ENCODE assay signal across 8 cellular contexts in the genomic region with DNA sequence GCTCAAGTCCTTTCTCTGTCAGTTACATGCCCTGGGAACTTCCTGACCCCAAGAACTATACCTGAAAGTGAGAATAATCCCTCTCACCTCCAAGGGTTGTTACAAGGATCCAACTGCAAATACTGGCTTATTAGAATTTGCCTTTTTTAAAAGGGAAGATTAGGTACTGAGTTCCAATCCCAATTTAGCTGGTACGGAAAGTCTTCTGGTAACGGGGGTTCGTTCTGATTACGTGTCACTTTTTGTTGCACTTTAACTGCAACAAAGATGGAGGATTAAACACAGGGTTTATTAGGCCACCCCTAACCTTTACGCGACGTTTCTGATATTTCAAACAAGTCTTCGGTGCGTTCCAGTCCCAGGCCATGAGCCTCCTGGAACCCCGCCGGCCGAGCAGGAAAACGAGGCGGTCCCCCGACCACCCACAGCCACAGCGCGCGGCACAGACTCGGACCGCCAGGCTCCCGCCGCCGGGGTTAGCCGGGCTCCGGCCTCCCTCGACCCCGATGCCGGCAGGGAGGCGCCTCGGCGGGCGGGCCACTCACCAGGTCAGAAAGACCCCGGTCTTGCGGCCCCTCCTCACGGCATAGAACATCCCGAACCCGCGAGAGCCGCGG. TPM values are rescaled to one million over a fixed set of nuclear protein-coding genes. Genes with fewer than 3 reads are reported as not detected.
DNase-seq lines count a peak whose midpoint lies in the region; ATAC-seq, FAIRE-seq and TF ChIP-seq lines count a peak whose summit lies in the region.

No MANE protein-coding gene starts in this region.

- POLR2A ChIA-PET in A549 (lab: Yijun Ruan, JAX) = interaction anchor here (0.6 to 2.1 kb wide), 27 partner anchors 8 to 180 kb away, joined by 3 to 62 read pairs (median 8); partner anchors contain the start of genes ADI1, EIPR1, RPS7 and TRAPPC12

- no peak for TF ChIP-seq POLR2A in A549 (IDR thresholded peaks at IDR 0.05; ENCODE audit: low read length)
- no peak for TF ChIP-seq POLR2A in suprapubic skin (IDR thresholded peaks at IDR 0.05)

- no peak for TF ChIP-seq RAD21 in A549 (conservative IDR thresholded peaks at IDR 0.05 in 1 of 2, IDR thresholded peaks at IDR 0.05 in 1 of 2)

- H3K4me2 ChIP-seq in A549 = peak overlapping the region; percentile 83

- H3K36me3 Mint-ChIP-seq in activated naive CD4-positive, alpha-beta T cell treated with anti-CD3 and anti-CD28 coated beads, Interleukin-2, amount 50 U/mL, for 24 hours = peaks cover 18% of the 10 kb centered on the region

- FAIRE-seq in A549 (lab: Jason Lieb, UNC) (no peak), GM19239 (lab: Jason Lieb, UNC) (peak; percentile 31)

- peak; percentile 46 to 55; a peak in 5 of 6 replicates for ATAC-seq in A549
- peak; percentile 23 for ATAC-seq in HG03196 (IDR thresholded peaks at IDR 0.05; ENCODE audit: unreplicated experiment)

- H3K4me1 ChIP-seq in A549 (peaks cover 15% of the 10 kb centered on the region), suprapubic skin (peaks cover 21% of the 10 kb centered on the region)

- peaks cover 38% of the 10 kb centered on the region for H3K4me1 Mint-ChIP-seq in activated naive CD4-positive, alpha-beta T cell treated with anti-CD3 and anti-CD28 coated beads, Interleukin-2, amount 50 U/mL, for 24 hours

- peak overlapping the region; percentile 98 for H3K27ac Mint-ChIP-seq in activated naive CD4-positive, alpha-beta T cell treated with anti-CD3 and anti-CD28 coated beads, Interleukin-2, amount 50 U/mL, for 24 hours

- H3K9me3 Mint-ChIP-seq in activated naive CD4-positive, alpha-beta T cell treated with anti-CD3 and anti-CD28 coated beads, Interleukin-2, amount 50 U/mL, for 24 hours = no peaks in the 10 kb centered on the region

- peak overlapping the region; percentile 94 for H3K4me3 ChIP-seq in A549
- H3K4me3 ChIP-seq in iPS-18c (ENCODE audit: insufficient read depth, low read depth, low read length) = peak overlapping the region; percentile 93
- H3K4me3 ChIP-seq in suprapubic skin = peak overlapping the region; percentile 99

- no peaks in the 10 kb centered on the region for H3K27me3 Mint-ChIP-seq in activated naive CD4-positive, alpha-beta T cell treated with anti-CD3 and anti-CD28 coated beads, Interleukin-2, amount 50 U/mL, for 24 hours

- WGBS in A549 (ENCODE audit: missing lambda C conversion rate) = 2% methylated on average over 40 of the region's 40 CpGs
- WGBS in suprapubic skin = under 1% methylated on average over 9 of the region's 40 CpGs

- peaks cover 32% of the 10 kb centered on the region for H3K36me3 ChIP-seq in suprapubic skin

- peak in 1 of 2 experiments; percentile 25 for DNase-seq in A549 (ENCODE audit: low read depth in 1 of 2, low spot score in 1 of 2)
- DNase-seq in GM19239 (ENCODE audit: insufficient read length, low spot score) = no peak
- DNase-seq in suprapubic skin (ENCODE audit: low spot score in 2 of 2) = no peak
- no peak for DNase-seq in H4 (ENCODE audit: low spot score)
- DNase-seq in stimulated activated CD4-positive, alpha-beta T cell treated with anti-CD3 and anti-CD28 coated beads, Interleukin-1b, Interleukin-23, amount 100 ng/mL, for 48 hours = no peak

- H3K27ac ChIP-seq in A549 = peak overlapping the region; percentile 90 to 94
- peak overlapping the region; percentile 96 for H3K27ac ChIP-seq in suprapubic skin

- TF ChIP-seq CTCF in A549 (IDR thresholded peaks at IDR 0.05) = no peak
- no peak for TF ChIP-seq CTCF in suprapubic skin (IDR thresholded peaks at IDR 0.05)

- H3K9me3 ChIP-seq in A549 = no peaks in the 10 kb centered on the region
- peaks cover 2% of the 10 kb centered on the region for H3K9me3 ChIP-seq in iPS-18c (ENCODE audit: control insufficient read depth, insufficient read depth, low read length)
- no peaks in the 10 kb centered on the region for H3K9me3 ChIP-seq in suprapubic skin

- TF ChIP-seq EP300 in A549 (IDR thresholded peaks at IDR 0.05) = no peak
- TF ChIP-seq EP300 in suprapubic skin (IDR thresholded peaks at IDR 0.05) = no peak

- no peaks in the 10 kb centered on the region for H3K27me3 ChIP-seq in suprapubic skin

- peak overlapping the region; percentile 95 for H3K4me3 Mint-ChIP-seq in activated naive CD4-positive, alpha-beta T cell treated with anti-CD3 and anti-CD28 coated beads, Interleukin-2, amount 50 U/mL, for 24 hours

- CTCF ChIA-PET in A549 (lab: Yijun Ruan, JAX) = interaction anchor here (0.8 to 2.7 kb wide), 5 partner anchors 14 to 133 kb away, joined by 3 to 9 read pairs (median 3); no protein-coding TSS in a partner anchor

TF ChIP-seq in A549, 52 proteins besides CTCF, POLR2A, EP300 and RAD21 (continues in another document):
- TF ChIP-seq RARB (CRISPR knock-in tag; IDR thresholded peaks at IDR 0.05) (no peak), HDAC2 (IDR thresholded peaks at IDR 0.05) (peak; percentile 85; the same call in 1 of the 2 replicates), ZSCAN20 (CRISPR knock-in tag; IDR thresholded peaks at IDR 0.05) (no peak), TFCP2L1 (CRISPR knock-in tag; IDR thresholded peaks at IDR 0.05) (no peak), TP53 (CRISPR knock-in tag; IDR thresholded peaks at IDR 0.05) (no peak), NPAS2 (CRISPR knock-in tag; IDR thresholded peaks at IDR 0.05; ENCODE audit: borderline replicate concordance) (no peak), SMC3 (IDR thresholded peaks at IDR 0.05) (no peak), EHMT2 (IDR thresholded peaks at IDR 0.05; ENCODE audit: low read depth) (no peak), JUN (IDR thresholded peaks at IDR 0.05) (no peak), SREBF2 (IDR thresholded peaks at IDR 0.05) (no peak), RFX5 (IDR thresholded peaks at IDR 0.05) (no peak), MAZ (IDR thresholded peaks at IDR 0.05; ENCODE audit: borderline replicate concordance, low read depth, low read length) (no peak), EHF (CRISPR knock-in tag; IDR thresholded peaks at IDR 0.05) (no peak), NR3C1 (IDR thresholded peaks at IDR 0.05) (no peak), HOXB5 (CRISPR knock-in tag; IDR thresholded peaks at IDR 0.05) (no peak), RNF2 (IDR thresholded peaks at IDR 0.05; ENCODE audit: borderline replicate concordance, low read depth) (no peak), KDM5A (IDR thresholded peaks at IDR 0.05) (peak; percentile 92), CHD2 (IDR thresholded peaks at IDR 0.05; ENCODE audit: low read length, partially characterized antibody) (no peak), PHF8 (IDR thresholded peaks at IDR 0.05; ENCODE audit: borderline replicate concordance, low read depth) (peak; percentile 98; the same call in 1 of the 2 replicates), RCOR1 (IDR thresholded peaks at IDR 0.05; ENCODE audit: low read depth, low read length) (no peak), E2F6 (IDR thresholded peaks at IDR 0.05; ENCODE audit: borderline replicate concordance, low read depth) (no peak), ZNF302 (CRISPR knock-in tag; IDR thresholded peaks at IDR 0.05) (no peak), FOSB (CRISPR knock-in tag; IDR thresholded peaks at IDR 0.05) (no peak)
- TF ChIP-seq, protein P1, sequence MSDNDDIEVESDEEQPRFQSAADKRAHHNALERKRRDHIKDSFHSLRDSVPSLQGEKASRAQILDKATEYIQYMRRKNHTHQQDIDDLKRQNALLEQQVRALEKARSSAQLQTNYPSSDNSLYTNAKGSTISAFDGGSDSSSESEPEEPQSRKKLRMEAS (IDR thresholded peaks at IDR 0.05) = no peak

RNA-seq across cellular contexts. Expression of gene RNASEH1, which starts 0.4 kb away (rescaled TPM):
- polyA plus RNA-seq in A549 (2011; rRNA removed) (39.7 and 54.3 TPM in 2 replicates), A549 (2017; fragmentation: RNase III; extraction: RNeasy Plus Mini Kit Qiagen cat#74134 plus additional on column Dnase treatment) (55.3 to 59.2 TPM (median 56.8 TPM) in 3 replicates)
- polyA plus RNA-seq in A549 (2012; cell fraction: cytosol; rRNA removed) = 35.6 and 37.8 TPM in 2 replicates
- polyA plus RNA-seq in A549 (2012; cell fraction: nucleus; rRNA removed) = 16.6 and 20.6 TPM in 2 replicates
- polyA minus RNA-seq in A549 (2011; rRNA and poly(A)+ RNA removed) = 25.5 and 26.8 TPM in 2 replicates
- total RNA-seq in suprapubic skin = 10 to 100 TPM in 3 of 4 donors, 1 to 10 TPM in 1; 9.8 to 18.1 (median 15.4) TPM
- 21.9 and 28.1 TPM in 2 replicates for total RNA-seq in H4 (2014; rRNA removed; shearing (Covaris generic))

RNA-seq across cellular contexts. Expression of gene RPS7, which starts 17.4 kb away (rescaled TPM):
- polyA plus RNA-seq in A549 (2011; rRNA removed) (3,000 and 3,176 TPM in 2 replicates), A549 (2017; fragmentation: RNase III; extraction: RNeasy Plus Mini Kit Qiagen cat#74134 plus additional on column Dnase treatment) (3,153 to 3,802 TPM (median 3,221 TPM) in 3 replicates)
- polyA plus RNA-seq in A549 (2012; cell fraction: cytosol; rRNA removed) = 1,696 and 1,750 TPM in 2 replicates
- 572 and 893 TPM in 2 replicates for polyA plus RNA-seq in A549 (2012; cell fraction: nucleus; rRNA removed)
- polyA minus RNA-seq in A549 (2011; rRNA and poly(A)+ RNA removed) = 290 and 326 TPM in 2 replicates
- 1,000 to 10,000 TPM; 1,595 to 3,203 (median 2,542) TPM for total RNA-seq in suprapubic skin
- total RNA-seq in H4 (2014; rRNA removed; shearing (Covaris generic)) = 1,849 and 2,203 TPM in 2 replicates

RNA-seq across cellular contexts. Expression of gene COLEC11, which starts 37.2 kb away (rescaled TPM):
- polyA plus RNA-seq in A549 (2011; rRNA removed) = 0.79 and 0.97 TPM in 2 replicates
- 0.87 and 0.98 TPM in 2 replicates for polyA plus RNA-seq in A549 (2012; cell fraction: cytosol; rRNA removed)
- polyA plus RNA-seq in A549 (2012; cell fraction: nucleus; rRNA removed) = 1.8 and 2.0 TPM in 2 replicates
- 0.24 to 0.51 TPM (median 0.30 TPM) in 3 replicates for polyA plus RNA-seq in A549 (2017; fragmentation: RNase III; extraction: RNeasy Plus Mini Kit Qiagen cat#74134 plus additional on column Dnase treatment)
- 0.39 and 0.45 TPM in 2 replicates for polyA minus RNA-seq in A549 (2011; rRNA and poly(A)+ RNA removed)
- under 1 TPM in 2 of 4 donors, not detected in 2; 0.39 to 0.68 TPM for total RNA-seq in suprapubic skin
- not detected in 2 replicates for total RNA-seq in H4 (2014; rRNA removed; shearing (Covaris generic))

RNA-seq across cellular contexts. Expression of gene ADI1, which starts 38.4 kb away (rescaled TPM):
- polyA plus RNA-seq in A549 (2011; rRNA removed) (42.7 and 47.9 TPM in 2 replicates), A549 (2017; fragmentation: RNase III; extraction: RNeasy Plus Mini Kit Qiagen cat#74134 plus additional on column Dnase treatment) (78.8 to 84.6 TPM (median 84.3 TPM) in 3 replicates)
- 51.6 and 55.2 TPM in 2 replicates for polyA plus RNA-seq in A549 (2012; cell fraction: cytosol; rRNA removed)
- 31.2 and 42.2 TPM in 2 replicates for polyA plus RNA-seq in A549 (2012; cell fraction: nucleus; rRNA removed)
- 18.5 and 21.4 TPM in 2 replicates for polyA minus RNA-seq in A549 (2011; rRNA and poly(A)+ RNA removed)
- 10 to 100 TPM; 39.2 to 54.4 (median 45.4) TPM for total RNA-seq in suprapubic skin
- 39.1 and 46.7 TPM in 2 replicates for total RNA-seq in H4 (2014; rRNA removed; shearing (Covaris generic))
